4 cellular contexts compared by ENCODE assay signal in genomic region chr17:41437254-41437653, GRCh38. TPM values are rescaled to one million over a fixed set of nuclear protein-coding genes. Genes with fewer than 3 reads are reported as not detected.
"Had no signal": no experiment of that assay in that cellular context is flagged by ENCODE, and none has a peak within 500 bp of the region (broad histone marks: within the 10 kb centered on the region; RNA-seq: fewer than 3 reads in every experiment).

No MANE protein-coding gene starts in this region.

- H3K4me3 ChIP-seq: GM12878 had no signal

- DNase-seq: GDM1, GF-D8 had no signal

- ATAC-seq: GM12878 had no signal

RNA-seq across cellular contexts. Expression of gene KRT38, which starts 3.5 kb away (rescaled TPM):
- total RNA-seq: G401, GM12878 had no signal
- polyA plus RNA-seq: GM12878 had no signal

RNA-seq across cellular contexts. Expression of gene KRT37, which starts 12.9 kb away (rescaled TPM):
- total RNA-seq: G401, GM12878 had no signal
- polyA plus RNA-seq: GM12878 had no signal

RNA-seq across cellular contexts. Expression of gene KRT32, which starts 29.9 kb away (rescaled TPM):
- total RNA-seq: G401, GM12878 had no signal
- polyA plus RNA-seq: GM12878 had no signal

RNA-seq across cellular contexts. Expression of gene KRT31, which starts 39.8 kb away (rescaled TPM):
- total RNA-seq: G401, GM12878 had no signal
- polyA plus RNA-seq: GM12878 had no signal

RNA-seq across cellular contexts. Expression of gene KRT35, which starts 43.7 kb away (rescaled TPM):
- total RNA-seq: G401, GM12878 had no signal
- polyA plus RNA-seq: GM12878 had no signal
